ENCODE assay signal across 32 cellular contexts in the genomic region with DNA sequence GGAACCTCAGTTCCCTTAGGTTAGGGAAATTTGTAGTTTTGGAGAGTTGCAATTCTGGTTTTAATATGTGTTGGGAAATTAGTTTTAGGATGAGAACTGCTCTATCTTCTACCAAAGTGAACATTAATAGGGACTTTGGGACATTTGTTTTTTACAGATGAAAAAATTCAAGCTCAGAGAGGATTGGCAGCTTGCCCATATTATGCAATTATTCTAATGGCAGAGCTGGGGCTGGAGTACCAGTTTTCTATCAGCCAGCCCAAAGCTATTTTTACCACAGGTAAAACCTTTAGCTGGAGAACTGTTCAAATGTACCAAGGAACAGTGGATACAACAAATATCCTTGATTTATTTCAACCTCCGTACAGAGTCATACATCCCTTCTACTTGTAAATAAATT.
DNase-seq lines count a peak whose midpoint lies in the region; ATAC-seq and TF ChIP-seq lines count a peak whose summit lies in the region.
"Had no signal": no experiment of that assay in that cellular context is flagged by ENCODE, and none has a peak within 500 bp of the region (broad histone marks: within the 10 kb centered on the region; RNA-seq: fewer than 3 reads in every experiment).

No MANE protein-coding gene starts in this region.

- no peaks in the 10 kb centered on the region for H3K36me3 ChIP-seq in SK-N-MC (ENCODE audit: insufficient read depth, low read length)
- H3K36me3 ChIP-seq: esophagus squamous epithelium, ovary, SJCRH30, upper lobe of left lung had no signal

- H3K4me3 ChIP-seq in AG10803 (ENCODE audit: low read length), result no peak overlapping the region
- H3K4me3 ChIP-seq in SK-N-MC, result no peak overlapping the region
- no peak overlapping the region for H3K4me3 ChIP-seq in fibroblast of pulmonary artery (replicated peaks; ENCODE audit: low read depth, low read length)
- H3K4me3 ChIP-seq: dorsolateral prefrontal cortex, esophagus squamous epithelium, GM23338, ovary, SJCRH30, skin epidermis, upper lobe of left lung had no signal

- no peak for TF ChIP-seq CTCF in AG10803 (conservative IDR thresholded peaks at IDR 0.05; ENCODE audit: low read length)
- TF ChIP-seq CTCF in fibroblast of pulmonary artery (IDR thresholded peaks at IDR 0.05; ENCODE audit: low read length, missing control alignments), result no peak

- H3K9me3 ChIP-seq in SK-N-MC (ENCODE audit: low read depth, low read length), result no peaks in the 10 kb centered on the region
- H3K9me3 ChIP-seq: Caco-2, esophagus squamous epithelium, ovary, SJCRH30, upper lobe of left lung had no signal

- H3K9ac ChIP-seq in SK-N-MC (ENCODE audit: insufficient read length), result no peak overlapping the region

- ATAC-seq in HG02798 (IDR thresholded peaks at IDR 0.05; ENCODE audit: poor library complexity, unreplicated experiment), result no peak
- ATAC-seq: GM23338; left lobe of liver; stimulated activated memory B cell treated with anti-CD40 and anti-IgM and Interleukin-4, amounts not matched to agents 10 μg/mL and 1 μg/mL and 100 μg/mL, for 72 hours; WTC11 had no signal

- H3K27ac ChIP-seq in SK-N-MC, result no peak overlapping the region
- H3K27ac ChIP-seq: C4-2B, dorsolateral prefrontal cortex, esophagus squamous epithelium, ovary, SJCRH30, skin epidermis, upper lobe of left lung had no signal

- DNase-seq in AG10803 (ENCODE audit: low read depth) (peak; percentile 28), COR-L47 (lab: John Stamatoyannopoulos, UW) (peak; percentile 14), SK-N-MC (ENCODE audit: low read depth, low spot score) (peak; percentile 69), fibroblast of pulmonary artery (ENCODE audit: low read depth) (peak; percentile 47), DMS53 (lab: John Stamatoyannopoulos, UW) (no peak), KG1 (lab: John Stamatoyannopoulos, UW) (no peak)
- DNase-seq: activated CD4-positive, alpha-beta T cell treated with anti-CD3 and anti-CD28 coated beads, Interleukin-2, amount 50 U/mL, for 1 hour; activated gamma-delta T cell treated with Interleukin-2 at 50 U/mL for 16 hours; activated naive CD8-positive, alpha-beta T cell treated with anti-CD3 and anti-CD28 coated beads, Interleukin-2, amount 10 ng/mL, durations not matched to agents 7 days and 5 days; activated T-cell treated with anti-CD3 and anti-CD28 coated beads, Interleukin-2, amount 50 U/mL, for 48 hours; Caco-2; cerebellar nuclear complex; dorsolateral prefrontal cortex; esophagus squamous epithelium; immature natural killer cell; IMR-90; NCI-H187; NCI-H345; NCI-H82; ovary; RPMI8226; SJCRH30; substantia nigra; T-helper 1 cell; upper lobe of left lung had no signal

Comparison
In these comparisons a context has a peak if more than half of its experiments do, and no peak if none do; other contexts are left out.
1. DNase-seq: peak in AG10803 (single experiment), COR-L47 (single experiment), SK-N-MC (single experiment) and fibroblast of pulmonary artery (single experiment); none in DMS53 (single experiment) and KG1 (single experiment).